ENCODE assay signal across 8 cellular contexts in genomic region chr3:141797167-141797773, GRCh38. TPM values are rescaled to one million over a fixed set of nuclear protein-coding genes. Genes with fewer than 3 reads are reported as not detected.
DNase-seq lines count a peak whose midpoint lies in the region; ATAC-seq, FAIRE-seq and TF ChIP-seq lines count a peak whose summit lies in the region.

No MANE protein-coding gene starts in this region.

- SMC1A ChIA-PET in GM12878 (lab: Charles Lee; ENCODE audit: uncharacterized antibody, unreplicated experiment): interaction anchor here (1.0 kb wide), 1 partner anchor 14 kb away, joined by 4 read pairs; no protein-coding TSS in a partner anchor

- no peak for TF ChIP-seq EP300 in GM12878 (IDR thresholded peaks at IDR 0.05; ENCODE audit: borderline replicate concordance in 1 of 2, control insufficient read depth in 1 of 2, low read depth in 2 of 2, low read length in 2 of 2)

- H3K4me3 ChIP-seq in Peyer's patch (peak overlapping the region; percentile 24 to 47 (median 37)), GM12878 (peak overlapping the region; percentile 55; the same call in 1 of the 2 replicates), iPS-18a (ENCODE audit: low read length) (peak overlapping the region; percentile 51)

- DNase-seq in NCI-H510A treated with DMSO at 0.1 percent for 48 hours (lab: John Stamatoyannopoulos, UW): peak; percentile 10
- DNase-seq in NCI-H510A (lab: John Stamatoyannopoulos, UW): no peak
- peak; percentile 46 to 70 (median 63) for DNase-seq in Peyer's patch
- DNase-seq in GM12878 (ENCODE audit: low read depth, low spot score): no peak
- peak; percentile 72 for DNase-seq in sciatic nerve (ENCODE audit: low spot score)
- no peak for DNase-seq in HPDE6-E6E7 (ENCODE audit: extremely low spot score)

- H3K79me2 ChIP-seq in GM12878 (ENCODE audit: control insufficient read depth, insufficient read depth, low read length): no peaks in the 10 kb centered on the region

- H3K9me3 ChIP-seq in Peyer's patch (no peaks in the 10 kb centered on the region), GM12878 (replicated peaks; ENCODE audit: control insufficient read depth, insufficient read depth, low read length) (no peaks in the 10 kb centered on the region), iPS-18a (ENCODE audit: control insufficient read depth, low read depth, low read length) (no peaks in the 10 kb centered on the region)

- H3K9ac ChIP-seq in GM12878 (ENCODE audit: control insufficient read depth, insufficient read depth, low read length): peak overlapping the region; percentile 19; the same call in 1 of the 2 replicates
- peak overlapping the region; percentile 20 for H3K9ac ChIP-seq in iPS-18a (ENCODE audit: low read length)

- H3K27me3 ChIP-seq in Peyer's patch (no peaks in the 10 kb centered on the region), GM12878 (replicated peaks in 1 of 2; ENCODE audit: control insufficient read depth in 2 of 2, insufficient read depth in 2 of 2, low read length in 1 of 2) (no peaks in the 10 kb centered on the region; a peak in 1 of 4 replicates), iPS-18a (ENCODE audit: control insufficient read depth, insufficient read depth, low read length) (peaks cover 29% of the 10 kb centered on the region)

- POLR2A ChIA-PET in GM12878 (lab: Charles Lee): no interaction called here

- peaks cover 0 to 26% (median 14%) of the 10 kb centered on the region in 4 donors for H3K4me1 ChIP-seq in Peyer's patch
- H3K4me1 ChIP-seq in GM12878 (ENCODE audit: control insufficient read depth, insufficient read depth, low read length): peaks cover 19% of the 10 kb centered on the region
- peaks cover 23% of the 10 kb centered on the region for H3K4me1 ChIP-seq in iPS-18a (ENCODE audit: control insufficient read depth, low read depth, low read length)

- BruUV-seq in GM12878 (replicated peaks; lab: Mats Ljungman, UMichigan): no TSS peak

- peak; percentile 16 for ATAC-seq in GM12878
- ATAC-seq in sciatic nerve: peak; percentile 81
- no peak for ATAC-seq in GM19463 (IDR thresholded peaks at IDR 0.05; ENCODE audit: unreplicated experiment)

- in situ Hi-C loops in GM12878 (cut with MboI): no loop called here

- 26% methylated on average over 35 of the region's 41 CpGs for WGBS in GM12878 (ENCODE audit: insufficient coverage, insufficient replicate concordance, low lambda C conversion rate, missing lambda C conversion rate)

- CTCF ChIA-PET in GM12878 (lab: Yijun Ruan, JAX): no interaction called here

- no peak for TF ChIP-seq POLR2A in Peyer's patch (IDR thresholded peaks at IDR 0.05)
- peak; percentile 53; the same call in 1 of the 2 replicates for TF ChIP-seq POLR2A in GM12878 (IDR thresholded peaks at IDR 0.05; ENCODE audit: low read depth, low read length)

- intact Hi-C loops in GM12878 (cut with micrococcal nuclease; ENCODE audit: unreplicated experiment): no loop called here
- intact Hi-C loops in sciatic nerve (cut with DNase I): no loop called here

- H3K4me2 ChIP-seq in GM12878 (ENCODE audit: control insufficient read depth, insufficient read depth): peak overlapping the region; percentile 79

- no peaks in the 10 kb centered on the region for H4K20me1 ChIP-seq in GM12878 (ENCODE audit: control insufficient read depth, insufficient read depth)

- RAD21 ChIA-PET in GM12878 (lab: Charles Lee; ENCODE audit: unreplicated experiment): no interaction called here

- peak overlapping the region; percentile 92 for H2AFZ ChIP-seq in GM12878 (ENCODE audit: control insufficient read depth, low read depth, low read length)

- H3K36me3 ChIP-seq in Peyer's patch (no peaks in the 10 kb centered on the region), GM12878 (ENCODE audit: control insufficient read depth in 2 of 2, insufficient read depth in 2 of 2, low read length in 1 of 2) (no peaks in the 10 kb centered on the region), iPS-18a (ENCODE audit: control insufficient read depth, low read depth, low read length) (no peaks in the 10 kb centered on the region)

- TF ChIP-seq CTCF in Peyer's patch (IDR thresholded peaks at IDR 0.05) (no peak), GM12878 (IDR thresholded peaks at IDR 0.05 in 2 of 3, conservative IDR thresholded peaks at IDR 0.05 in 1 of 3; ENCODE audit: control insufficient read depth in 2 of 3, extremely low read depth in 1 of 3, insufficient read depth in 1 of 3, low read depth in 3 of 3, low read length in 3 of 3) (no peak)

- FAIRE-seq in GM12878 (lab: Jason Lieb, UNC): no peak

- TF ChIP-seq RAD21 in GM12878 (IDR thresholded peaks at IDR 0.05; ENCODE audit: insufficient read depth, low read depth, low read length): no peak

- H3K27ac ChIP-seq in Peyer's patch (peak overlapping the region; percentile 69 to 83 (median 78)), GM12878 (ENCODE audit: control insufficient read depth, insufficient read depth) (no peak overlapping the region; the same call in 1 of the 2 replicates), iPS-18a (ENCODE audit: low read length) (no peak overlapping the region)

TF ChIP-seq in GM12878, 131 proteins besides CTCF, POLR2A, EP300 and RAD21 (continues in another document):
- TF ChIP-seq STAT1 (conservative IDR thresholded peaks at IDR 0.05) (no peak), HDGF (IDR thresholded peaks at IDR 0.05) (no peak), ZNF592 (IDR thresholded peaks at IDR 0.05) (no peak), EED (IDR thresholded peaks at IDR 0.05; ENCODE audit: low read depth) (no peak), RB1 (IDR thresholded peaks at IDR 0.05; ENCODE audit: borderline replicate concordance) (no peak), CBX5 (IDR thresholded peaks at IDR 0.05; ENCODE audit: low read depth) (no peak), IKZF2 (IDR thresholded peaks at IDR 0.05) (no peak)

RNA-seq across cellular contexts. Expression of gene GRK7, which starts 34.1 kb away (rescaled TPM):
- total RNA-seq in Peyer's patch (not detected), GM12878 (2014; rRNA removed) (not detected in 2 replicates), GM12878 (2014; rRNA removed; fragmentation: Illumina TruSeq; extraction: Trizol) (not detected in 2 replicates), GM12878 (2021) (not detected in 2 replicates), sciatic nerve (not detected)
- total RNA-seq in GM12878 (2013; cell fraction: nucleolus; rRNA removed): not detected in 2 replicates
- polyA plus RNA-seq in GM12878 (2011; ENCODE audit: low read depth): not detected
- polyA plus RNA-seq in GM12878 (2011; rRNA removed) (not detected in 2 replicates), GM12878 (2014; fragmentation: Illumina TruSeq; extraction: Trizol) (not detected in 2 replicates), GM12878 (2014; fragmentation: Nextera tagmentation; extraction: Ambion mirVana) (not detected), GM12878 (2014; rRNA removed) (not detected in 2 replicates), GM12878 (2016; fragmentation: Nextera tagmentation; extraction: Ambion mirVana) (not detected)
- not detected in 2 replicates for polyA plus RNA-seq in GM12878 (2011; cell fraction: cytosol; rRNA removed)
- polyA plus RNA-seq in GM12878 (2011; cell fraction: nucleus; rRNA removed): 0.03 TPM in 1 of 2 replicates, not detected in the other
- polyA plus RNA-seq in GM12878 (2012): not detected in 2 replicates
- 0.10 TPM in 1 of 2 replicates, not detected in the other for polyA minus RNA-seq in GM12878 (2011; rRNA and poly(A)+ RNA removed)
- polyA minus RNA-seq in GM12878 (2011; cell fraction: cytosol; rRNA and poly(A)+ RNA removed): not detected in 2 replicates
- not detected in 2 replicates for polyA minus RNA-seq in GM12878 (2011; cell fraction: nucleus; rRNA and poly(A)+ RNA removed)

RNA-seq across cellular contexts. Expression of gene RNF7, which starts 59.2 kb away (rescaled TPM):
- 10 to 100 TPM; 40.1 to 72.0 (median 42.5) TPM for total RNA-seq in Peyer's patch
- 21.5 and 23.7 TPM in 2 replicates for total RNA-seq in GM12878 (2013; cell fraction: nucleolus; rRNA removed)
- total RNA-seq in GM12878 (2014; rRNA removed): 36.0 and 40.8 TPM in 2 replicates
- total RNA-seq in GM12878 (2014; rRNA removed; fragmentation: Illumina TruSeq; extraction: Trizol): 50.2 and 52.1 TPM in 2 replicates
- total RNA-seq in GM12878 (2021): 71.4 TPM in 2 replicates
- 108 TPM for polyA plus RNA-seq in GM12878 (2011; ENCODE audit: low read depth)
- 81.5 and 110 TPM in 2 replicates for polyA plus RNA-seq in GM12878 (2011; rRNA removed)
- 63.4 and 76.2 TPM in 2 replicates for polyA plus RNA-seq in GM12878 (2011; cell fraction: cytosol; rRNA removed)
- polyA plus RNA-seq in GM12878 (2011; cell fraction: nucleus; rRNA removed): 26.3 and 29.6 TPM in 2 replicates
- 63.5 and 72.3 TPM in 2 replicates for polyA plus RNA-seq in GM12878 (2012)
- polyA plus RNA-seq in GM12878 (2014; fragmentation: Illumina TruSeq; extraction: Trizol): 38.4 and 50.3 TPM in 2 replicates
- 10 to 100 TPM; 83.8 to 98.6 TPM for polyA plus RNA-seq in GM12878 (2014; fragmentation: Nextera tagmentation; extraction: Ambion mirVana)
- polyA plus RNA-seq in GM12878 (2014; rRNA removed): 43.6 and 51.6 TPM in 2 replicates
- 100 to 1,000 TPM; 141 to 146 TPM for polyA plus RNA-seq in GM12878 (2016; fragmentation: Nextera tagmentation; extraction: Ambion mirVana)
- polyA minus RNA-seq in GM12878 (2011; rRNA and poly(A)+ RNA removed): 17.3 and 22.9 TPM in 2 replicates
- 12.4 and 14.3 TPM in 2 replicates for polyA minus RNA-seq in GM12878 (2011; cell fraction: cytosol; rRNA and poly(A)+ RNA removed)
- polyA minus RNA-seq in GM12878 (2011; cell fraction: nucleus; rRNA and poly(A)+ RNA removed): 10.0 and 13.0 TPM in 2 replicates
- 62.8 TPM for total RNA-seq in sciatic nerve

Comparison
In these comparisons a context has a peak if more than half of its experiments do, and no peak if none do; other contexts are left out.
1. DNase-seq: peak in NCI-H510A treated with DMSO at 0.1 percent for 48 hours (single experiment), Peyer's patch (3 of 3) and sciatic nerve (single experiment); none in NCI-H510A (single experiment), GM12878 (single experiment) and HPDE6-E6E7 (single experiment).
2. H3K27ac ChIP-seq: peak in Peyer's patch (4 of 4); none in GM12878 (single experiment) and iPS-18a (single experiment).
3. Peak in every context shown above with its lines, with median percentiles within 50 percentile points of each other: H3K4me3 ChIP-seq.